15 cellular contexts compared by ENCODE assay signal in genomic region chr19:1629256-1629808, GRCh38. TPM values are rescaled to one million over a fixed set of nuclear protein-coding genes. Genes with fewer than 3 reads are reported as not detected.
DNase-seq lines count a peak whose midpoint lies in the region; ATAC-seq and TF ChIP-seq lines count a peak whose summit lies in the region.
"Had no signal": no experiment of that assay in that cellular context is flagged by ENCODE, and none has a peak within 500 bp of the region (broad histone marks: within the 10 kb centered on the region; RNA-seq: fewer than 3 reads in every experiment).

No MANE protein-coding gene starts in this region.

- DNase-seq in left ventricle myocardium superior = peak; percentile 17
- no peak for DNase-seq in left cardiac atrium
- no peak for DNase-seq in WTC11 (ENCODE audit: low spot score)
- no peak for DNase-seq in neuronal stem cell (ENCODE audit: low spot score)
- DNase-seq in NCI-H446 (lab: John Stamatoyannopoulos, UW) = no peak
- DNase-seq in putamen (ENCODE audit: low spot score) = no peak
- DNase-seq in immature natural killer cell = no peak
- DNase-seq: 8988T; C1 segment of cervical spinal cord; Caco-2; CD4-positive, CD25-positive, alpha-beta regulatory T cell; GOT3; H9 had no signal

- H3K36me3 Mint-ChIP-seq in WTC11 (peaks cover 21% of the 10 kb centered on the region), immature natural killer cell (peaks cover 0 to 4% (median 3%) of the 10 kb centered on the region in 3 donors)

- H3K27ac Mint-ChIP-seq in WTC11 (no peak overlapping the region), immature natural killer cell (no peak overlapping the region)
- H3K27ac Mint-ChIP-seq: B cell; CD4-positive, CD25-positive, alpha-beta regulatory T cell; H9 had no signal

- H3K4me1 ChIP-seq in BLaER1 (peaks cover 71% of the 10 kb centered on the region), neuronal stem cell (ENCODE audit: control insufficient read depth in 2 of 2, insufficient read depth in 1 of 2, low read depth in 1 of 2, low read length in 2 of 2) (no peaks in the 10 kb centered on the region)

- no peak overlapping the region for H4K8ac ChIP-seq in neuronal stem cell (ENCODE audit: low read depth, low read length)

- H2AFZ ChIP-seq in neuronal stem cell (ENCODE audit: low read length) = no peak overlapping the region

- no peak overlapping the region for H2BK120ac ChIP-seq in neuronal stem cell (ENCODE audit: low read depth, low read length)

- no peak overlapping the region for H2BK15ac ChIP-seq in neuronal stem cell (ENCODE audit: low read length)

- H3K27ac ChIP-seq in BLaER1 = peak overlapping the region; percentile 44; the same call in 1 of the 2 replicates
- no peak overlapping the region for H3K27ac ChIP-seq in neuronal stem cell (replicated peaks; ENCODE audit: low read length)

- H3K4me2 ChIP-seq in BLaER1 (peak overlapping the region; percentile 10; the same call in 1 of the 2 replicates), neuronal stem cell (ENCODE audit: insufficient read depth, low read length, poor library complexity, severe bottlenecking) (no peak overlapping the region)

- intact Hi-C loops in left ventricle myocardium superior (cut with micrococcal nuclease) (no loop called here), left cardiac atrium (cut with DNase I) (no loop called here)

- H4K91ac ChIP-seq in neuronal stem cell (ENCODE audit: low read depth, low read length, poor library complexity) = no peak overlapping the region

- H3K4ac ChIP-seq in neuronal stem cell (ENCODE audit: low read length) = no peak overlapping the region

- ATAC-seq in left ventricle myocardium superior (no peak), left cardiac atrium (no peak), WTC11 (no peak)

- H3K9ac ChIP-seq in BLaER1 (0 out of 2 replicates have a peak overlapping the region, but pooled peaks have one; percentile 15), neuronal stem cell (ENCODE audit: low read depth, low read length, poor library complexity) (peak overlapping the region; percentile 64)

- H3K27me3 Mint-ChIP-seq in WTC11 (ENCODE audit: low read depth) (no peaks in the 10 kb centered on the region), immature natural killer cell (ENCODE audit: low read depth in 3 of 3) (peaks cover 0 to 1% (median 0%) of the 10 kb centered on the region in 3 donors)
- H3K27me3 Mint-ChIP-seq: B cell; CD4-positive, CD25-positive, alpha-beta regulatory T cell had no signal

- H3K36me3 ChIP-seq in BLaER1 (peaks cover 86% of the 10 kb centered on the region), neuronal stem cell (replicated peaks in 1 of 2; ENCODE audit: control insufficient read depth in 2 of 2, insufficient read depth in 2 of 2, low read length in 2 of 2) (peaks cover 47 to 79% of the 10 kb centered on the region in 2 donors)

- H3K4me3 ChIP-seq in BLaER1 (no peak overlapping the region), neuronal stem cell (ENCODE audit: low read length in 2 of 2) (no peak overlapping the region)

- TF ChIP-seq CTCF in WTC11 (IDR thresholded peaks at IDR 0.05) = no peak

- H3K4me3 Mint-ChIP-seq in WTC11 = no peak overlapping the region
- H3K4me3 Mint-ChIP-seq in immature natural killer cell = no peak overlapping the region
- H3K4me3 Mint-ChIP-seq: B cell; CD4-positive, CD25-positive, alpha-beta regulatory T cell; H9 had no signal

- peaks cover 46% of the 10 kb centered on the region for H3K79me1 ChIP-seq in neuronal stem cell (ENCODE audit: low read depth, low read length)

- H3K18ac ChIP-seq in neuronal stem cell (ENCODE audit: low read length) = no peak overlapping the region

- no peak overlapping the region for H3K14ac ChIP-seq in neuronal stem cell (ENCODE audit: low read length)

- 0 out of 2 replicates have a peak, but pooled peaks cover 3% of the 10 kb centered on the region for H3K27me3 ChIP-seq in BLaER1
- H3K27me3 ChIP-seq in neuronal stem cell (ENCODE audit: control insufficient read depth in 3 of 3, insufficient read depth in 3 of 3, low read depth in 1 of 3, low read length in 3 of 3) = no peaks in the 10 kb centered on the region

- no peak overlapping the region for H2AK5ac ChIP-seq in neuronal stem cell (ENCODE audit: low read depth, low read length)

- POLR2A ChIA-PET in WTC11 (lab: Charles Lee) = no interaction called here

- H3K9me3 ChIP-seq in BLaER1 = no peaks in the 10 kb centered on the region
- H3K9me3 ChIP-seq in neuronal stem cell (replicated peaks in 1 of 2; ENCODE audit: control insufficient read depth in 2 of 2, insufficient read depth in 1 of 2, low read depth in 1 of 2, low read length in 2 of 2) = no peaks in the 10 kb centered on the region
- H3K9me3 ChIP-seq: Caco-2 had no signal

- peaks cover 90% of the 10 kb centered on the region for H4K20me1 ChIP-seq in BLaER1

- CTCF ChIA-PET in WTC11 (lab: Charles Lee) = no interaction called here

- no peak overlapping the region for H2BK12ac ChIP-seq in neuronal stem cell (ENCODE audit: low read length)

- H3K23ac ChIP-seq in neuronal stem cell (ENCODE audit: low read depth, low read length, poor library complexity) = no peak overlapping the region

- H2BK5ac ChIP-seq in neuronal stem cell (ENCODE audit: low read length) = no peak overlapping the region

- WGBS in neuronal stem cell (ENCODE audit: extremely low coverage in 2 of 2, insufficient read length in 2 of 2, insufficient replicate concordance in 1 of 2), 2 donors = no CpG with 5 or more reads among the region's 24 CpGs

- H3K4me1 Mint-ChIP-seq in WTC11 (no peaks in the 10 kb centered on the region), immature natural killer cell (peaks cover 0 to 4% of the 10 kb centered on the region in 2 donors)
- H3K4me1 Mint-ChIP-seq: CD4-positive, CD25-positive, alpha-beta regulatory T cell had no signal

- H3K9me3 Mint-ChIP-seq in WTC11 = no peaks in the 10 kb centered on the region
- no peaks in the 10 kb centered on the region for H3K9me3 Mint-ChIP-seq in immature natural killer cell
- H3K9me3 Mint-ChIP-seq: CD4-positive, CD25-positive, alpha-beta regulatory T cell; H9 had no signal

TF ChIP-seq in WTC11, 78 proteins besides CTCF, POLR2A, EP300 and RAD21:
- no peak for TF ChIP-seq STAT6 (CRISPR knock-in tag; conservative IDR thresholded peaks at IDR 0.05; ENCODE audit: low read depth)
- TF ChIP-seq GTF2I (CRISPR knock-in tag; conservative IDR thresholded peaks at IDR 0.05) = 0 out of 2 replicates have a peak, but pooled peaks have one; percentile 26

RNA-seq across cellular contexts. Expression of gene TCF3, which starts 23.1 kb away (rescaled TPM):
- total RNA-seq in left ventricle myocardium superior (20.7 TPM), left cardiac atrium (10 to 100 TPM; 24.1 to 25.8 TPM), WTC11 (2021) (323 to 350 TPM (median 324 TPM) in 3 replicates)
- 333 TPM for polyA plus RNA-seq in neuronal stem cell (2013, experiment 1 of 2)
- polyA plus RNA-seq in neuronal stem cell (2013, experiment 2 of 2) = 334 TPM
- polyA plus RNA-seq in immature natural killer cell = 1 to 10 TPM; 1.9 to 6.3 (median 6.0) TPM

RNA-seq across cellular contexts. Expression of gene UQCR11, which starts 24.1 kb away (rescaled TPM):
- total RNA-seq in left ventricle myocardium superior (1,120 TPM), left cardiac atrium (100 to 1,000 TPM; 674 to 933 TPM), WTC11 (2021) (195 to 198 TPM (median 196 TPM) in 3 replicates)
- 160 TPM for polyA plus RNA-seq in neuronal stem cell (2013, experiment 1 of 2)
- polyA plus RNA-seq in neuronal stem cell (2013, experiment 2 of 2) = 160 TPM
- 1,000 to 10,000 TPM in 1 of 3 donors, 100 to 1,000 TPM in 2; 572 to 1,041 (median 633) TPM for polyA plus RNA-seq in immature natural killer cell

RNA-seq across cellular contexts. Expression of gene MBD3, which starts 36.7 kb away (rescaled TPM):
- total RNA-seq in left ventricle myocardium superior = 59.0 TPM
- total RNA-seq in left cardiac atrium = 10 to 100 TPM; 58.0 to 60.8 TPM
- 90.2 to 94.8 TPM (median 93.2 TPM) in 3 replicates for total RNA-seq in WTC11 (2021)
- polyA plus RNA-seq in neuronal stem cell (2013, experiment 1 of 2) = 68.0 TPM
- 64.2 TPM for polyA plus RNA-seq in neuronal stem cell (2013, experiment 2 of 2)
- polyA plus RNA-seq in immature natural killer cell = 10 to 100 TPM in 1 of 3 donors, 1 to 10 TPM in 2; 4.8 to 13.8 (median 6.9) TPM

Comparison
In these comparisons a context has a peak if more than half of its experiments do, and no peak if none do; other contexts are left out.
1. RNA of gene TCF3, which starts 23.1 kb away (total RNA-seq): 323 to 350 TPM in WTC11; 24.1 to 25.8 TPM in left cardiac atrium and 20.7 TPM in left ventricle myocardium superior (single experiment); every median in the first group is over 10 times any median in the second.